In genomic region chrY:6419171-6419570, GRCh38 we compare ENCODE assay signal across 3 cellular contexts.
DNase-seq lines count a peak whose midpoint lies in the region; ATAC-seq, FAIRE-seq and TF ChIP-seq lines count a peak whose summit lies in the region.
"Not testable (repeated sequence)": the region's sequence is repeated elsewhere in the genome, so short reads cannot be mapped to it uniquely, and the experiment has no call there.

No MANE protein-coding gene starts in this region.

- ATAC-seq in Right ventricle myocardium superior (ENCODE audit: poor library complexity): peak; percentile 29
- ATAC-seq in left ventricle myocardium superior: peak; percentile 55

- TF ChIP-seq CTCF in endothelial cell of umbilical vein (IDR thresholded peaks at IDR 0.05; ENCODE audit: extremely low read depth in 1 of 2, insufficient read depth in 1 of 2, low read depth in 1 of 2, low read length in 2 of 2): not testable (repeated sequence)

- POLR2A ChIA-PET in endothelial cell of umbilical vein (lab: Charles Lee): not testable (repeated sequence)

- dilution Hi-C loops in endothelial cell of umbilical vein (cut with MboI; ENCODE audit: extremely low pct_ligation_motif_present, low sequenced_read_pairs): not testable (repeated sequence)

- DNase-seq in endothelial cell of umbilical vein (ENCODE audit: low read depth, low spot score); Right ventricle myocardium superior; left ventricle myocardium superior: not testable (repeated sequence)

- intact Hi-C loops in endothelial cell of umbilical vein (cut with micrococcal nuclease); Right ventricle myocardium superior (cut with DNase I); left ventricle myocardium superior (cut with micrococcal nuclease): not testable (repeated sequence)

- CTCF ChIA-PET in endothelial cell of umbilical vein (lab: Charles Lee): not testable (repeated sequence)

- not testable (repeated sequence) for H3K27ac ChIP-seq in endothelial cell of umbilical vein (ENCODE audit: insufficient read depth, low read depth, low read length)

- not testable (repeated sequence) for H4K20me1 ChIP-seq in endothelial cell of umbilical vein (replicated peaks; ENCODE audit: control insufficient read depth, extremely low read depth, insufficient read depth, low read length)

- H3K9ac ChIP-seq in endothelial cell of umbilical vein (replicated peaks; ENCODE audit: extremely low read depth, insufficient read depth, low read length): not testable (repeated sequence)

- not testable (repeated sequence) for H3K4me2 ChIP-seq in endothelial cell of umbilical vein (ENCODE audit: insufficient read depth, low read length)

- H3K4me3 ChIP-seq in endothelial cell of umbilical vein (replicated peaks in 1 of 3; ENCODE audit: insufficient read depth in 1 of 3, low read depth in 1 of 3, low read length in 3 of 3): not testable (repeated sequence)

- H3K27me3 ChIP-seq in endothelial cell of umbilical vein (ENCODE audit: control insufficient read depth in 2 of 2, insufficient read depth in 2 of 2, low read length in 2 of 2): not testable (repeated sequence)

- not testable (repeated sequence) for TF ChIP-seq POLR2A in endothelial cell of umbilical vein (IDR thresholded peaks at IDR 0.05; ENCODE audit: low read depth, low read length)

- H2AFZ ChIP-seq in endothelial cell of umbilical vein (ENCODE audit: low read depth, low read length): not testable (repeated sequence)

- H3K9me1 ChIP-seq in endothelial cell of umbilical vein (replicated peaks; ENCODE audit: control insufficient read depth, extremely low read depth, insufficient read depth, low read length): not testable (repeated sequence)

- not testable (repeated sequence) for BruUV-seq in endothelial cell of umbilical vein (replicated peaks; lab: Mats Ljungman, UMichigan)

- H3K9me3 ChIP-seq in endothelial cell of umbilical vein (replicated peaks; ENCODE audit: control insufficient read depth, insufficient read depth, low read length): not testable (repeated sequence)

- H3K4me1 ChIP-seq in endothelial cell of umbilical vein (ENCODE audit: control insufficient read depth, extremely low read depth, insufficient read depth, low read length): not testable (repeated sequence)

- not testable (repeated sequence) for H3K36me3 ChIP-seq in endothelial cell of umbilical vein (ENCODE audit: control insufficient read depth in 2 of 2, extremely low read depth in 1 of 2, insufficient read depth in 2 of 2, low read length in 2 of 2)

- FAIRE-seq in endothelial cell of umbilical vein (lab: Jason Lieb, UNC): peak; percentile 46

- H3K79me2 ChIP-seq in endothelial cell of umbilical vein (ENCODE audit: control insufficient read depth, insufficient read depth, low read length): not testable (repeated sequence)
